Comparison of ENCODE assay signal across 1 cellular context in genomic region chr17:28854457-28855382, GRCh38.
TF ChIP-seq lines count a peak whose summit lies in the region.

ERAL1 (plus strand) TSS chr17:28855016; CDS start chr17:28855035, 19 bp downstream.

TF ChIP-seq in K562, 482 proteins besides CTCF, POLR2A, EP300 and RAD21 (continued from another document and continues in another):
- TF ChIP-seq CBX3 (IDR thresholded peaks at IDR 0.05; ENCODE audit: borderline replicate concordance in 1 of 2, low read length in 2 of 2) (peak in 1 of 2 experiments; percentile 74; a peak in 1 of 3 replicates), ESRRA (IDR thresholded peaks at IDR 0.05; ENCODE audit: borderline replicate concordance, low read depth) (peak; percentile 43; the same call in 1 of the 2 replicates), BACH1 (tag; IDR thresholded peaks at IDR 0.05) (peak; percentile 77; the same call in 1 of the 2 replicates), CREB1 (IDR thresholded peaks at IDR 0.05) (no peak), CREB1 (CRISPR knock-in tag; IDR thresholded peaks at IDR 0.05) (peak; percentile 72; the same call in 1 of the 2 replicates), ZBED1 (IDR thresholded peaks at IDR 0.05) (peak; percentile 48; the same call in 1 of the 2 replicates), STAG1 (CRISPR knock-in tag; IDR thresholded peaks at IDR 0.05; ENCODE audit: borderline replicate concordance) (no peak), TSC22D4 (tag; IDR thresholded peaks at IDR 0.05) (no peak), NEUROD1 (IDR thresholded peaks at IDR 0.05; ENCODE audit: borderline replicate concordance, low read depth, low read length, partially characterized antibody) (peak; percentile 70), ZFPM2 (CRISPR knock-in tag; IDR thresholded peaks at IDR 0.05) (0 out of 2 replicates have a peak, but pooled peaks have one; percentile 55), ZNF197 (CRISPR knock-in tag; IDR thresholded peaks at IDR 0.05; ENCODE audit: low read depth) (peak; percentile 80; the same call in 1 of the 2 replicates), ZNF644 (tag; IDR thresholded peaks at IDR 0.05; ENCODE audit: low read depth) (0 out of 2 replicates have a peak, but pooled peaks have one; percentile 53), TAF9B (IDR thresholded peaks at IDR 0.05; ENCODE audit: partially characterized antibody) (peak; percentile 94), ZNF436 (CRISPR knock-in tag; IDR thresholded peaks at IDR 0.05) (peak; percentile 26; the same call in 1 of the 2 replicates), YY1 (IDR thresholded peaks at IDR 0.05; ENCODE audit: borderline replicate concordance in 1 of 3, control insufficient read depth in 1 of 3, extremely low read depth in 1 of 3, insufficient read depth in 3 of 3, insufficient read length in 1 of 3, insufficient replicate concordance in 2 of 3, low read depth in 1 of 3, low read length in 2 of 3) (peak; percentile 97 to 99 (median 99)), HNRNPLL (IDR thresholded peaks at IDR 0.05; ENCODE audit: low read depth, low read length, poor library complexity, severe bottlenecking) (peak; percentile 47), DACH1 (IDR thresholded peaks at IDR 0.05; ENCODE audit: partially characterized antibody) (peak; percentile 91), NCOA4 (IDR thresholded peaks at IDR 0.05; ENCODE audit: partially characterized antibody) (no peak), RUNX1 (IDR thresholded peaks at IDR 0.05; ENCODE audit: low read depth) (peak; percentile 69; the same call in 1 of the 2 replicates), VEZF1 (CRISPR knock-in tag; IDR thresholded peaks at IDR 0.05) (peak; percentile 88), MYNN (IDR thresholded peaks at IDR 0.05) (peak; percentile 68; the same call in 1 of the 2 replicates), MYNN (CRISPR knock-in tag; IDR thresholded peaks at IDR 0.05) (no peak), TCF7L2 (IDR thresholded peaks at IDR 0.05; ENCODE audit: low read depth, low read length) (peak; percentile 54), MAZ (CRISPR knock-in tag; conservative IDR thresholded peaks at IDR 0.05 in 1 of 2, IDR thresholded peaks at IDR 0.05 in 1 of 2) (peak; percentile 65 to 77), RFX7 (CRISPR knock-in tag; IDR thresholded peaks at IDR 0.05) (peak; percentile 44; the same call in 1 of the 2 replicates), NRF1 (conservative IDR thresholded peaks at IDR 0.05 in 1 of 2, IDR thresholded peaks at IDR 0.05 in 1 of 2) (peak; percentile 61 to 73), ELF1 (tag; IDR thresholded peaks at IDR 0.05) (peak; percentile 55), HOXB6 (CRISPR knock-in tag; IDR thresholded peaks at IDR 0.05; ENCODE audit: borderline replicate concordance) (no peak), ZNF79 (CRISPR knock-in tag; IDR thresholded peaks at IDR 0.05; ENCODE audit: low read depth) (no peak), SRF (CRISPR knock-in tag; IDR thresholded peaks at IDR 0.05) (peak in 1 of 2 experiments; percentile 80; a peak in 1 of 4 replicates), SP1 (CRISPR knock-in tag; IDR thresholded peaks at IDR 0.05) (peak; percentile 86), DIDO1 (tag; IDR thresholded peaks at IDR 0.05; ENCODE audit: low read depth) (peak; percentile 52), ZNF583 (CRISPR knock-in tag; IDR thresholded peaks at IDR 0.05) (0 out of 2 replicates have a peak, but pooled peaks have one; percentile 65), CXXC5 (CRISPR knock-in tag; IDR thresholded peaks at IDR 0.05) (peak; percentile 59), MCM7 (IDR thresholded peaks at IDR 0.05) (no peak), RBFOX2 (IDR thresholded peaks at IDR 0.05; ENCODE audit: low read depth, low read length) (peak; percentile 92), KLF16 (IDR thresholded peaks at IDR 0.05) (no peak), AFF1 (IDR thresholded peaks at IDR 0.05; ENCODE audit: low read depth in 1 of 2, partially characterized antibody in 2 of 2) (peak; percentile 93 to 95), CHD2 (IDR thresholded peaks at IDR 0.05; ENCODE audit: low read depth, low read length) (peak; percentile 60), CREBBP (IDR thresholded peaks at IDR 0.05; ENCODE audit: low read depth, low read length) (no peak), POLR2B (IDR thresholded peaks at IDR 0.05; ENCODE audit: low read depth, partially characterized antibody) (peak; percentile 88), TBL1XR1 (IDR thresholded peaks at IDR 0.05; ENCODE audit: low read length in 2 of 2) (peak in 1 of 2 experiments; percentile 66; a peak in 2 of 4 replicates), ILF3 (IDR thresholded peaks at IDR 0.05; ENCODE audit: borderline replicate concordance) (no peak)
- TF ChIP-seq, protein P1, sequence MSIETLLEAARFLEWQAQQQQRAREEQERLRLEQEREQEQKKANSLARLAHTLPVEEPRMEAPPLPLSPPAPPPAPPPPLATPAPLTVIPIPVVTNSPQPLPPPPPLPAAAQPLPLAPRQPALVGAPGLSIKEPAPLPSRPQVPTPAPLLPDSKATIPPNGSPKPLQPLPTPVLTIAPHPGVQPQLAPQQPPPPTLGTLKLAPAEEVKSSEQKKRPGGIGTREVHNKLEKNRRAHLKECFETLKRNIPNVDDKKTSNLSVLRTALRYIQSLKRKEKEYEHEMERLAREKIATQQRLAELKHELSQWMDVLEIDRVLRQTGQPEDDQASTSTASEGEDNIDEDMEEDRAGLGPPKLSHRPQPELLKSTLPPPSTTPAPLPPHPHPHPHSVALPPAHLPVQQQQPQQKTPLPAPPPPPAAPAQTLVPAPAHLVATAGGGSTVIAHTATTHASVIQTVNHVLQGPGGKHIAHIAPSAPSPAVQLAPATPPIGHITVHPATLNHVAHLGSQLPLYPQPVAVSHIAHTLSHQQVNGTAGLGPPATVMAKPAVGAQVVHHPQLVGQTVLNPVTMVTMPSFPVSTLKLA (conservative IDR thresholded peaks at IDR 0.05) = peak; percentile 88 to 94
- TF ChIP-seq, protein P2, sequence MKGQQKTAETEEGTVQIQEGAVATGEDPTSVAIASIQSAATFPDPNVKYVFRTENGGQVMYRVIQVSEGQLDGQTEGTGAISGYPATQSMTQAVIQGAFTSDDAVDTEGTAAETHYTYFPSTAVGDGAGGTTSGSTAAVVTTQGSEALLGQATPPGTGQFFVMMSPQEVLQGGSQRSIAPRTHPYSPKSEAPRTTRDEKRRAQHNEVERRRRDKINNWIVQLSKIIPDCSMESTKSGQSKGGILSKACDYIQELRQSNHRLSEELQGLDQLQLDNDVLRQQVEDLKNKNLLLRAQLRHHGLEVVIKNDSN (CRISPR knock-in tag; IDR thresholded peaks at IDR 0.05) = no peak
- TF ChIP-seq, protein P3, sequence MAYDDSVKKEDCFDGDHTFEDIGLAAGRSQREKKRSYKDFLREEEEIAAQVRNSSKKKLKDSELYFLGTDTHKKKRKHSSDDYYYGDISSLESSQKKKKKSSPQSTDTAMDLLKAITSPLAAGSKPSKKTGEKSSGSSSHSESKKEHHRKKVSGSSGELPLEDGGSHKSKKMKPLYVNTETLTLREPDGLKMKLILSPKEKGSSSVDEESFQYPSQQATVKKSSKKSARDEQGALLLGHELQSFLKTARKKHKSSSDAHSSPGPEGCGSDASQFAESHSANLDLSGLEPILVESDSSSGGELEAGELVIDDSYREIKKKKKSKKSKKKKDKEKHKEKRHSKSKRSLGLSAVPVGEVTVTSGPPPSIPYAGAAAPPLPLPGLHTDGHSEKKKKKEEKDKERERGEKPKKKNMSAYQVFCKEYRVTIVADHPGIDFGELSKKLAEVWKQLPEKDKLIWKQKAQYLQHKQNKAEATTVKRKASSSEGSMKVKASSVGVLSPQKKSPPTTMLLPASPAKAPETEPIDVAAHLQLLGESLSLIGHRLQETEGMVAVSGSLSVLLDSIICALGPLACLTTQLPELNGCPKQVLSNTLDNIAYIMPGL (CRISPR knock-in tag; IDR thresholded peaks at IDR 0.05) = peak; percentile 51; the same call in 1 of the 2 replicates
- TF ChIP-seq, protein P4, sequence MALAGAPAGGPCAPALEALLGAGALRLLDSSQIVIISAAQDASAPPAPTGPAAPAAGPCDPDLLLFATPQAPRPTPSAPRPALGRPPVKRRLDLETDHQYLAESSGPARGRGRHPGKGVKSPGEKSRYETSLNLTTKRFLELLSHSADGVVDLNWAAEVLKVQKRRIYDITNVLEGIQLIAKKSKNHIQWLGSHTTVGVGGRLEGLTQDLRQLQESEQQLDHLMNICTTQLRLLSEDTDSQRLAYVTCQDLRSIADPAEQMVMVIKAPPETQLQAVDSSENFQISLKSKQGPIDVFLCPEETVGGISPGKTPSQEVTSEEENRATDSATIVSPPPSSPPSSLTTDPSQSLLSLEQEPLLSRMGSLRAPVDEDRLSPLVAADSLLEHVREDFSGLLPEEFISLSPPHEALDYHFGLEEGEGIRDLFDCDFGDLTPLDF (CRISPR knock-in tag; IDR thresholded peaks at IDR 0.05) = peak; percentile 33; the same call in 1 of the 2 replicates
- TF ChIP-seq, protein P5, sequence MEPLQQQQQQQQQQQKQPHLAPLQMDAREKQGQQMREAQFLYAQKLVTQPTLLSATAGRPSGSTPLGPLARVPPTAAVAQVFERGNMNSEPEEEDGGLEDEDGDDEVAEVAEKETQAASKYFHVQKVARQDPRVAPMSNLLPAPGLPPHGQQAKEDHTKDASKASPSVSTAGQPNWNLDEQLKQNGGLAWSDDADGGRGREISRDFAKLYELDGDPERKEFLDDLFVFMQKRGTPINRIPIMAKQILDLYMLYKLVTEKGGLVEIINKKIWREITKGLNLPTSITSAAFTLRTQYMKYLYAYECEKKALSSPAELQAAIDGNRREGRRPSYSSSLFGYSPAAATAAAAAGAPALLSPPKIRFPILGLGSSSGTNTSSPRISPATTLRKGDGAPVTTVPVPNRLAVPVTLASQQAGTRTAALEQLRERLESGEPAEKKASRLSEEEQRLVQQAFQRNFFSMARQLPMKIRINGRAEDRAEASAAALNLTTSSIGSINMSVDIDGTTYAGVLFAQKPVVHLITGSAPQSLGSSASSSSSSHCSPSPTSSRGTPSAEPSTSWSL (CRISPR knock-in tag; IDR thresholded peaks at IDR 0.05; ENCODE audit: borderline replicate concordance) = no peak
- TF ChIP-seq, protein P6, sequence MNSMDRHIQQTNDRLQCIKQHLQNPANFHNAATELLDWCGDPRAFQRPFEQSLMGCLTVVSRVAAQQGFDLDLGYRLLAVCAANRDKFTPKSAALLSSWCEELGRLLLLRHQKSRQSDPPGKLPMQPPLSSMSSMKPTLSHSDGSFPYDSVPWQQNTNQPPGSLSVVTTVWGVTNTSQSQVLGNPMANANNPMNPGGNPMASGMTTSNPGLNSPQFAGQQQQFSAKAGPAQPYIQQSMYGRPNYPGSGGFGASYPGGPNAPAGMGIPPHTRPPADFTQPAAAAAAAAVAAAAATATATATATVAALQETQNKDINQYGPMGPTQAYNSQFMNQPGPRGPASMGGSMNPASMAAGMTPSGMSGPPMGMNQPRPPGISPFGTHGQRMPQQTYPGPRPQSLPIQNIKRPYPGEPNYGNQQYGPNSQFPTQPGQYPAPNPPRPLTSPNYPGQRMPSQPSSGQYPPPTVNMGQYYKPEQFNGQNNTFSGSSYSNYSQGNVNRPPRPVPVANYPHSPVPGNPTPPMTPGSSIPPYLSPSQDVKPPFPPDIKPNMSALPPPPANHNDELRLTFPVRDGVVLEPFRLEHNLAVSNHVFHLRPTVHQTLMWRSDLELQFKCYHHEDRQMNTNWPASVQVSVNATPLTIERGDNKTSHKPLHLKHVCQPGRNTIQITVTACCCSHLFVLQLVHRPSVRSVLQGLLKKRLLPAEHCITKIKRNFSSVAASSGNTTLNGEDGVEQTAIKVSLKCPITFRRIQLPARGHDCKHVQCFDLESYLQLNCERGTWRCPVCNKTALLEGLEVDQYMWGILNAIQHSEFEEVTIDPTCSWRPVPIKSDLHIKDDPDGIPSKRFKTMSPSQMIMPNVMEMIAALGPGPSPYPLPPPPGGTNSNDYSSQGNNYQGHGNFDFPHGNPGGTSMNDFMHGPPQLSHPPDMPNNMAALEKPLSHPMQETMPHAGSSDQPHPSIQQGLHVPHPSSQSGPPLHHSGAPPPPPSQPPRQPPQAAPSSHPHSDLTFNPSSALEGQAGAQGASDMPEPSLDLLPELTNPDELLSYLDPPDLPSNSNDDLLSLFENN (IDR thresholded peaks at IDR 0.05; ENCODE audit: low read depth in 2 of 2, low read length in 2 of 2) = 0 out of 4 replicates have a peak, but pooled peaks of 1 of the 2 experiments have one; percentile 47
- TF ChIP-seq, protein P7, sequence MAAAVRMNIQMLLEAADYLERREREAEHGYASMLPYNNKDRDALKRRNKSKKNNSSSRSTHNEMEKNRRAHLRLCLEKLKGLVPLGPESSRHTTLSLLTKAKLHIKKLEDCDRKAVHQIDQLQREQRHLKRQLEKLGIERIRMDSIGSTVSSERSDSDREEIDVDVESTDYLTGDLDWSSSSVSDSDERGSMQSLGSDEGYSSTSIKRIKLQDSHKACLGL (CRISPR knock-in tag; IDR thresholded peaks at IDR 0.05; ENCODE audit: borderline replicate concordance, poor library complexity, severe bottlenecking) = peak; percentile 85
